Comparison of ENCODE assay signal across 8 cellular contexts in genomic region chr9:70111042-70111602, GRCh38.
A peak's percentile ranks its signal among the peaks of the same experiment; 100 is the strongest.
DNase-seq lines count a peak whose midpoint lies in the region; ATAC-seq and TF ChIP-seq lines count a peak whose summit lies in the region.

No MANE protein-coding gene starts in this region.

- H3K4me2 ChIP-seq in Loucy (ENCODE audit: low read depth, low read length, poor library complexity, severe bottlenecking) (peak overlapping the region; percentile 10), SU-DHL-6 (ENCODE audit: low read depth, low read length, poor library complexity, severe bottlenecking) (no peak overlapping the region), skeletal muscle satellite cell (ENCODE audit: low read length) (peak overlapping the region; percentile 45)

- H3K9ac ChIP-seq in Loucy (ENCODE audit: low read depth, low read length, poor library complexity, severe bottlenecking) (no peak overlapping the region), SU-DHL-6 (ENCODE audit: low read length) (no peak overlapping the region), skeletal muscle satellite cell (ENCODE audit: low read depth, low read length) (no peak overlapping the region)

- H3K36me3 ChIP-seq in Loucy (ENCODE audit: insufficient read depth, low read length), result no peaks in the 10 kb centered on the region
- no peaks in the 10 kb centered on the region for H3K36me3 ChIP-seq in SU-DHL-6 (ENCODE audit: low read length)
- no peaks in the 10 kb centered on the region for H3K36me3 ChIP-seq in skeletal muscle satellite cell (ENCODE audit: insufficient read depth, low read length)

- no peaks in the 10 kb centered on the region for H3K27me3 ChIP-seq in Loucy (ENCODE audit: insufficient read depth, low read length, poor library complexity, severe bottlenecking)
- no peaks in the 10 kb centered on the region for H3K27me3 ChIP-seq in SU-DHL-6 (ENCODE audit: low read length)
- no peaks in the 10 kb centered on the region for H3K27me3 ChIP-seq in skeletal muscle satellite cell (ENCODE audit: control insufficient read depth, insufficient read depth, low read length)

- H3K79me2 ChIP-seq in Loucy (ENCODE audit: insufficient read depth, low read length) (no peaks in the 10 kb centered on the region), SU-DHL-6 (ENCODE audit: insufficient read depth, low read length) (no peaks in the 10 kb centered on the region)

- H3K4me1 ChIP-seq in Loucy (ENCODE audit: insufficient read depth, low read length, poor library complexity, severe bottlenecking) (no peaks in the 10 kb centered on the region), skeletal muscle satellite cell (ENCODE audit: control insufficient read depth, insufficient read depth, low read length) (peaks cover 19% of the 10 kb centered on the region)

- H3K9me2 ChIP-seq in Loucy (replicated peaks; ENCODE audit: low read depth, low read length), result no peaks in the 10 kb centered on the region
- no peaks in the 10 kb centered on the region for H3K9me2 ChIP-seq in SU-DHL-6 (replicated peaks; ENCODE audit: insufficient read depth, low read length)

- no peak overlapping the region for H3K27ac ChIP-seq in SU-DHL-6 (ENCODE audit: low read depth, low read length)

- DNase-seq in EH (ENCODE audit: low read depth) (peak; percentile 74), anterior cingulate cortex (lab: John Stamatoyannopoulos, UW) (peak in 37 of 58 donors; percentile 2 to 75 (median 18)), hypothalamus (lab: John Stamatoyannopoulos, UW) (peak in 30 of 51 donors; percentile 1 to 67 (median 19))

- TF ChIP-seq CTCF in Loucy (conservative IDR thresholded peaks at IDR 0.05; ENCODE audit: low read length) (peak; percentile 100), SU-DHL-6 (IDR thresholded peaks at IDR 0.05; ENCODE audit: insufficient read depth, low read length, poor library complexity, severe bottlenecking) (peak; percentile 73)

- H3K4me3 ChIP-seq in Loucy (ENCODE audit: low read length, poor library complexity, severe bottlenecking), result no peak overlapping the region
- no peak overlapping the region for H3K4me3 ChIP-seq in SU-DHL-6 (ENCODE audit: insufficient read depth, low read length, poor library complexity, severe bottlenecking)
- no peak overlapping the region for H3K4me3 ChIP-seq in skeletal muscle satellite cell (ENCODE audit: low read length)

- H4K20me1 ChIP-seq in Loucy (ENCODE audit: insufficient read depth, low read length, poor library complexity, severe bottlenecking) (no peaks in the 10 kb centered on the region), SU-DHL-6 (ENCODE audit: low read depth, low read length) (no peaks in the 10 kb centered on the region)

- H3F3A ChIP-seq in Loucy (ENCODE audit: low read depth) (no peaks in the 10 kb centered on the region), SU-DHL-6 (ENCODE audit: insufficient read depth) (no peaks in the 10 kb centered on the region)

- H2AFZ ChIP-seq in Loucy (ENCODE audit: low read length) (no peak overlapping the region), SU-DHL-6 (ENCODE audit: low read depth, low read length, severe bottlenecking) (no peak overlapping the region)

- ATAC-seq in GM21786 (IDR thresholded peaks at IDR 0.05; ENCODE audit: unreplicated experiment) (peak; percentile 59), HG02840 (IDR thresholded peaks at IDR 0.05; ENCODE audit: low FRiP score, unreplicated experiment) (no peak)

- H3K9me3 ChIP-seq in Loucy (ENCODE audit: insufficient read depth, low read depth, low read length) (no peaks in the 10 kb centered on the region), SU-DHL-6 (ENCODE audit: insufficient read depth, low read length) (no peaks in the 10 kb centered on the region), skeletal muscle satellite cell (replicated peaks; ENCODE audit: low read length) (no peaks in the 10 kb centered on the region)

Comparison
In these comparisons a context has a peak if more than half of its experiments do, and no peak if none do; other contexts are left out.
1. DNase-seq: peak in every context shown above with its lines; median percentile 74 in EH; 19 in hypothalamus; 18 in anterior cingulate cortex.